Comparison of ENCODE assay signal across 8 cellular contexts in genomic region chrX:77785400-77785745, GRCh38. TPM values are rescaled to one million over a fixed set of nuclear protein-coding genes. Genes with fewer than 3 reads are reported as not detected.
DNase-seq lines count a peak whose midpoint lies in the region; ATAC-seq and TF ChIP-seq lines count a peak whose summit lies in the region.

No MANE protein-coding gene starts in this region.

- no peak for DNase-seq in AG04450 (ENCODE audit: low read depth, low spot score)
- peak; percentile 24 for DNase-seq in GM12865 (ENCODE audit: low read depth)
- peak; percentile 36 for DNase-seq in SK-N-DZ (ENCODE audit: low spot score)
- no peak for DNase-seq in naive thymus-derived CD8-positive, alpha-beta T cell
- no peak for DNase-seq in effector CD4-positive, alpha-beta T cell

- ATAC-seq in naive thymus-derived CD8-positive, alpha-beta T cell, result no peak
- ATAC-seq in HG03196 (IDR thresholded peaks at IDR 0.05; ENCODE audit: unreplicated experiment) (no peak), HG03521 (IDR thresholded peaks at IDR 0.05; ENCODE audit: unreplicated experiment) (no peak)

- no peaks in the 10 kb centered on the region for H3K4me1 ChIP-seq in esophagus (ENCODE audit: control insufficient read depth in 2 of 2, insufficient read depth in 2 of 2, low read length in 1 of 2)

- peaks cover 0 to 4% (median 0%) of the 10 kb centered on the region in 3 donors for H3K36me3 Mint-ChIP-seq in naive thymus-derived CD8-positive, alpha-beta T cell

- H3K4me3 Mint-ChIP-seq in naive thymus-derived CD8-positive, alpha-beta T cell, result peak overlapping the region; percentile 99 to 100 (median 99)

- H3K4me3 ChIP-seq in AG04450 (ENCODE audit: low read depth, low read length) (peak overlapping the region; percentile 76), GM12865 (ENCODE audit: low read depth, low read length) (peak overlapping the region; percentile 77), esophagus (ENCODE audit: low read depth in 1 of 2, low read length in 2 of 2) (peak overlapping the region; percentile 59 to 62)

- H3K4me1 Mint-ChIP-seq in naive thymus-derived CD8-positive, alpha-beta T cell, result peaks cover 7 to 46% (median 30%) of the 10 kb centered on the region in 4 donors

- H3K9me3 Mint-ChIP-seq in naive thymus-derived CD8-positive, alpha-beta T cell, result no peaks in the 10 kb centered on the region

- TF ChIP-seq CTCF in AG04450 (IDR thresholded peaks at IDR 0.05; ENCODE audit: low read depth, low read length) (no peak), GM12865 (IDR thresholded peaks at IDR 0.05; ENCODE audit: insufficient read depth, low read depth, low read length, missing control alignments) (no peak)

- no peaks in the 10 kb centered on the region for H3K27me3 Mint-ChIP-seq in naive thymus-derived CD8-positive, alpha-beta T cell

- H3K27ac ChIP-seq in AG04450 (ENCODE audit: low read depth, low read length), result no peak overlapping the region
- H3K27ac ChIP-seq in esophagus (ENCODE audit: low read depth in 2 of 2, low read length in 1 of 2), result peak overlapping the region; percentile 57 to 68

- CTCF ChIA-PET in AG04450 (lab: Charles Lee), result no interaction called here

- H3K9me3 ChIP-seq in AG04450 (ENCODE audit: control insufficient read depth, insufficient read depth, low read length) (no peaks in the 10 kb centered on the region; the same call in 1 of the 2 replicates), esophagus (ENCODE audit: control insufficient read depth in 2 of 2, insufficient read depth in 1 of 2, low read depth in 1 of 2, low read length in 1 of 2) (no peaks in the 10 kb centered on the region)

- 0 to 33% methylated on average over 15 to 16 of the region's 16 CpGs for WGBS in esophagus, 2 donors

- POLR2A ChIA-PET in AG04450 (lab: Yijun Ruan, JAX), result no interaction called here
- POLR2A ChIA-PET in naive thymus-derived CD8-positive, alpha-beta T cell (lab: Charles Lee), result no interaction called here

- H3K27me3 ChIP-seq in AG04450 (ENCODE audit: control insufficient read depth, insufficient read depth, low read length) (no peaks in the 10 kb centered on the region), esophagus (ENCODE audit: control insufficient read depth in 1 of 2, insufficient read depth in 2 of 2, low read length in 2 of 2) (no peaks in the 10 kb centered on the region)

- H3K27ac Mint-ChIP-seq in naive thymus-derived CD8-positive, alpha-beta T cell, result peak overlapping the region in 9 of 10 donors; percentile 75 to 100 (median 100)

- no peaks in the 10 kb centered on the region for H3K36me3 ChIP-seq in esophagus (ENCODE audit: control insufficient read depth in 2 of 2, insufficient read depth in 2 of 2, low read length in 1 of 2)

RNA-seq across cellular contexts. Expression of gene ATRX, which starts 0.6 kb away (rescaled TPM):
- 58.5 and 76.3 TPM in 2 replicates for polyA plus RNA-seq in AG04450 (2011; rRNA removed)
- polyA minus RNA-seq in AG04450 (2011; rRNA and poly(A)+ RNA removed), result 64.3 and 101 TPM in 2 replicates
- 26.9 and 35.7 TPM in 2 replicates for polyA plus RNA-seq in SK-N-DZ (2014; cell fraction: cytosol; rRNA removed)
- 92.8 and 110 TPM in 2 replicates for polyA plus RNA-seq in SK-N-DZ (2014; cell fraction: nucleus; rRNA removed)
- 10 to 100 TPM in 1 of 2 donors, 1 to 10 TPM in 1; 7.4 to 12.3 TPM for polyA plus RNA-seq in esophagus
- 100 to 1,000 TPM; 125 to 126 TPM for total RNA-seq in naive thymus-derived CD8-positive, alpha-beta T cell
- polyA plus RNA-seq in naive thymus-derived CD8-positive, alpha-beta T cell, result 10 to 100 TPM; 33.6 to 60.8 (median 48.0) TPM

Comparison
In these comparisons a context has a peak if more than half of its experiments do, and no peak if none do; other contexts are left out.
1. DNase-seq: peak in GM12865 (single experiment) and SK-N-DZ (single experiment); none in AG04450 (single experiment), naive thymus-derived CD8-positive, alpha-beta T cell (0 of 10) and effector CD4-positive, alpha-beta T cell (single experiment).
2. Peak in every context shown above with its lines, with median percentiles within 50 percentile points of each other: H3K4me3 ChIP-seq.